12 cellular contexts compared by ENCODE assay signal in the genomic region with DNA sequence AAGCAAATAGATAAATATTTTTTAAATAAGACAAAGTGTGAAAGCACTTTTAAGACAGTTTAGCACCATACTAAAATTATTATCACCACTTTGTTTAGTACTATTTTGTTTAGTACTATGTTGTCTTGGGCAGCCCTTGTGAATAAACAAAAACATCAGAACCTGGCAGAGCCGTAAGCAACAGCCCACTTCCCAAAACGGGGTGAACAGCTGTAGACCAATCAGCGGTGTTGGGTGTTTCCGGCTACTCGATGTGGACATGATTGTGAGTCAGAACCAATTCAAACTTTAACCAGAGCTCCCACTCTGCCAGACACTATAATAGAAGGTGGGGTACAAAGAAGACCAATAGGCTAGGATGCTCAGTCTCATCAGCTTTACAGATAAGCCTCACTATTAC. TPM values are rescaled to one million over a fixed set of nuclear protein-coding genes. Genes with fewer than 3 reads are reported as not detected.
A peak's percentile ranks its signal among the peaks of the same experiment; 100 is the strongest.
DNase-seq lines count a peak whose midpoint lies in the region; ATAC-seq, FAIRE-seq and TF ChIP-seq lines count a peak whose summit lies in the region.
"Had no signal": no experiment of that assay in that cellular context is flagged by ENCODE, and none has a peak within 500 bp of the region (broad histone marks: within the 10 kb centered on the region; RNA-seq: fewer than 3 reads in every experiment).

No MANE protein-coding gene starts in this region.

- CTCF ChIA-PET in activated CD4-positive, alpha-beta T cell treated with anti-CD3 and anti-CD28 coated beads, Interleukin-2, amount 10 ng/mL, durations not matched to agents 7 days and 5 days (lab: Charles Lee), result interaction anchor here (0.5 to 5.1 kb wide), 8 partner anchors 8 to 140 kb away, joined by 3 to 37 read pairs (median 3); a partner anchor contains a TSS

- no peak for DNase-seq in activated CD4-positive, alpha-beta T cell treated with anti-CD3 and anti-CD28 coated beads, Interleukin-2, amount 10 ng/mL, durations not matched to agents 7 days and 5 days
- no peak for DNase-seq in activated CD4-positive, alpha-beta T cell treated with anti-CD3 and anti-CD28 coated beads for 4 hours
- DNase-seq in NB4 (ENCODE audit: low read depth) (peak; percentile 57), small intestine (no peak)
- no peak for DNase-seq in activated naive CD8-positive, alpha-beta T cell treated with anti-CD3 and anti-CD28 coated beads, Interleukin-2, amount 50 U/mL, for 24 hours
- no peak for DNase-seq in stimulated activated naive CD4-positive, alpha-beta T cell treated with Interleukin-2 at 50 U/mL for 16 hours (lab: John Stamatoyannopoulos, UW)
- DNase-seq: NCI-H510A treated with DMSO at 0.1 percent for 48 hours had no signal

- no peak overlapping the region for H3K4me3 Mint-ChIP-seq in activated CD4-positive, alpha-beta T cell treated with anti-CD3 and anti-CD28 coated beads, Interleukin-2, amount 10 ng/mL, durations not matched to agents 7 days and 5 days
- no peak overlapping the region for H3K4me3 Mint-ChIP-seq in activated naive CD8-positive, alpha-beta T cell treated with anti-CD3 and anti-CD28 coated beads, Interleukin-2, amount 50 U/mL, for 24 hours

- no peak for TF ChIP-seq POLR2A in NB4 (IDR thresholded peaks at IDR 0.05; ENCODE audit: extremely low read depth, insufficient read length)

- H3K4me3 ChIP-seq in NB4 (ENCODE audit: low read depth, low read length), result no peak overlapping the region
- H3K4me3 ChIP-seq in small intestine (ENCODE audit: low read depth in 1 of 2, low read length in 2 of 2), result no peak overlapping the region
- H3K4me3 ChIP-seq: heart left ventricle, lung, prostate gland had no signal

- peaks cover 6% of the 10 kb centered on the region for H3K9me3 Mint-ChIP-seq in activated CD4-positive, alpha-beta T cell treated with anti-CD3 and anti-CD28 coated beads, Interleukin-2, amount 10 ng/mL, durations not matched to agents 7 days and 5 days
- H3K9me3 Mint-ChIP-seq in activated naive CD8-positive, alpha-beta T cell treated with anti-CD3 and anti-CD28 coated beads, Interleukin-2, amount 50 U/mL, for 24 hours, result no peaks in the 10 kb centered on the region

- H3K27ac Mint-ChIP-seq in activated CD4-positive, alpha-beta T cell treated with anti-CD3 and anti-CD28 coated beads, Interleukin-2, amount 10 ng/mL, durations not matched to agents 7 days and 5 days, result peak overlapping the region; percentile 85
- peak overlapping the region; percentile 87 for H3K27ac Mint-ChIP-seq in activated naive CD8-positive, alpha-beta T cell treated with anti-CD3 and anti-CD28 coated beads, Interleukin-2, amount 50 U/mL, for 24 hours

- H3K27me3 ChIP-seq in small intestine (ENCODE audit: control insufficient read depth in 2 of 2, insufficient read depth in 2 of 2, low read length in 2 of 2), result no peaks in the 10 kb centered on the region
- H3K27me3 ChIP-seq: heart left ventricle had no signal

- H3K36me3 Mint-ChIP-seq in activated CD4-positive, alpha-beta T cell treated with anti-CD3 and anti-CD28 coated beads, Interleukin-2, amount 10 ng/mL, durations not matched to agents 7 days and 5 days (ENCODE audit: low read depth), result peaks cover 9% of the 10 kb centered on the region
- peaks cover 4% of the 10 kb centered on the region for H3K36me3 Mint-ChIP-seq in activated naive CD8-positive, alpha-beta T cell treated with anti-CD3 and anti-CD28 coated beads, Interleukin-2, amount 50 U/mL, for 24 hours (ENCODE audit: low read depth)

- no peak for TF ChIP-seq CTCF in NB4 (IDR thresholded peaks at IDR 0.05; ENCODE audit: low read depth, low read length)

- H3K9me3 ChIP-seq in small intestine (ENCODE audit: control insufficient read depth, low read depth), result no peaks in the 10 kb centered on the region
- H3K9me3 ChIP-seq: heart left ventricle, prostate gland had no signal

- no peaks in the 10 kb centered on the region for H3K36me3 ChIP-seq in small intestine (ENCODE audit: control insufficient read depth in 2 of 2, insufficient read depth in 2 of 2, low read length in 2 of 2)
- H3K36me3 ChIP-seq: prostate gland had no signal

- H3K4me1 ChIP-seq in small intestine (ENCODE audit: control insufficient read depth in 2 of 2, insufficient read depth in 1 of 2, low read depth in 1 of 2, low read length in 1 of 2), result peaks cover 2 to 7% of the 10 kb centered on the region in 2 donors
- H3K4me1 ChIP-seq: prostate gland had no signal

- peaks cover 44% of the 10 kb centered on the region for H3K4me1 Mint-ChIP-seq in activated CD4-positive, alpha-beta T cell treated with anti-CD3 and anti-CD28 coated beads, Interleukin-2, amount 10 ng/mL, durations not matched to agents 7 days and 5 days
- peaks cover 38% of the 10 kb centered on the region for H3K4me1 Mint-ChIP-seq in activated naive CD8-positive, alpha-beta T cell treated with anti-CD3 and anti-CD28 coated beads, Interleukin-2, amount 50 U/mL, for 24 hours

- POLR2A ChIA-PET in activated CD4-positive, alpha-beta T cell treated with anti-CD3 and anti-CD28 coated beads, Interleukin-2, amount 10 ng/mL, durations not matched to agents 7 days and 5 days (lab: Charles Lee), result no interaction called here

- no peak for FAIRE-seq in small intestine (lab: Jason Lieb, UNC)

- 64 to 75% (median 69%) methylated on average over 5 of the region's 5 CpGs for WGBS in small intestine, 3 donors

- ATAC-seq in activated naive CD8-positive, alpha-beta T cell treated with anti-CD3 and anti-CD28 coated beads, Interleukin-2, amount 50 U/mL, for 24 hours, result no peak
- no peak for ATAC-seq in HG03457 (IDR thresholded peaks at IDR 0.05; ENCODE audit: unreplicated experiment)
- ATAC-seq in HG02759 (IDR thresholded peaks at IDR 0.05; ENCODE audit: unreplicated experiment), result no peak
- ATAC-seq: heart left ventricle had no signal

- no peaks in the 10 kb centered on the region for H3K27me3 Mint-ChIP-seq in activated CD4-positive, alpha-beta T cell treated with anti-CD3 and anti-CD28 coated beads, Interleukin-2, amount 10 ng/mL, durations not matched to agents 7 days and 5 days
- no peaks in the 10 kb centered on the region for H3K27me3 Mint-ChIP-seq in activated naive CD8-positive, alpha-beta T cell treated with anti-CD3 and anti-CD28 coated beads, Interleukin-2, amount 50 U/mL, for 24 hours

- peak overlapping the region; percentile 55 to 81 for H3K27ac ChIP-seq in small intestine (ENCODE audit: low read depth in 1 of 2, low read length in 1 of 2)
- H3K27ac ChIP-seq: prostate gland had no signal

RNA-seq across cellular contexts. Expression of a gene that starts 2.5 kb away (rescaled TPM):
- 10 to 100 TPM; 34.8 to 40.3 TPM for total RNA-seq in activated CD4-positive, alpha-beta T cell treated with anti-CD3 and anti-CD28 coated beads, Interleukin-2, amount 10 ng/mL, durations not matched to agents 7 days and 5 days
- 10 to 100 TPM; 27.5 to 38.2 (median 32.4) TPM for polyA plus RNA-seq in small intestine

RNA-seq across cellular contexts. Expression of a gene that starts 15.7 kb away (rescaled TPM):
- total RNA-seq in activated CD4-positive, alpha-beta T cell treated with anti-CD3 and anti-CD28 coated beads, Interleukin-2, amount 10 ng/mL, durations not matched to agents 7 days and 5 days, result 1 to 10 TPM; 4.0 to 4.8 TPM
- 1 to 10 TPM in 1 of 3 donors, under 1 TPM in 2; 0.45 to 1.5 (median 0.81) TPM for polyA plus RNA-seq in small intestine
